In genomic region chrX:1462596-1463251, GRCh38 we compare ENCODE assay signal across 8 cellular contexts. TPM values are rescaled to one million over a fixed set of nuclear protein-coding genes. Genes with fewer than 3 reads are reported as not detected.
DNase-seq lines count a peak whose midpoint lies in the region; ATAC-seq lines count a peak whose summit lies in the region.

No MANE protein-coding gene starts in this region.

- POLR2A ChIA-PET in CD8-positive, alpha-beta memory T cell (lab: Charles Lee) = no interaction called here

- H3K4me1 Mint-ChIP-seq in CD8-positive, alpha-beta memory T cell = peaks cover 58 to 68% (median 60%) of the 10 kb centered on the region in 3 donors

- H3K27ac ChIP-seq in CD8-positive, alpha-beta memory T cell (ENCODE audit: low read depth, low read length) = peak overlapping the region; percentile 53

- no peak overlapping the region for H3K4me3 ChIP-seq in CD8-positive, alpha-beta memory T cell (ENCODE audit: low read length)

- peaks cover 12% of the 10 kb centered on the region for H3K36me3 ChIP-seq in CD8-positive, alpha-beta memory T cell (ENCODE audit: insufficient read depth, low read length)

- H3K27me3 ChIP-seq in CD8-positive, alpha-beta memory T cell (ENCODE audit: insufficient read depth, low read length, poor library complexity, severe bottlenecking) = no peaks in the 10 kb centered on the region

- peaks cover 0 to 7% of the 10 kb centered on the region in 2 donors for H3K27me3 Mint-ChIP-seq in CD8-positive, alpha-beta memory T cell

- intact Hi-C loops in sciatic nerve (cut with DNase I) = loop anchor here (10.0 kb wide), 1 partner anchor 1142 kb away; no protein-coding TSS in a partner anchor

- peak; percentile 32 for ATAC-seq in sciatic nerve

- peak overlapping the region; percentile 23 to 91 (median 81) for H3K4me3 Mint-ChIP-seq in CD8-positive, alpha-beta memory T cell

- CTCF ChIA-PET in CD8-positive, alpha-beta memory T cell (lab: Charles Lee) = no interaction called here

- peaks cover 0 to 2% (median 0%) of the 10 kb centered on the region in 5 donors for H3K9me3 Mint-ChIP-seq in CD8-positive, alpha-beta memory T cell

- peak overlapping the region; percentile 87 to 99 (median 98) for H3K27ac Mint-ChIP-seq in CD8-positive, alpha-beta memory T cell

- H3K9me3 ChIP-seq in CD8-positive, alpha-beta memory T cell (ENCODE audit: low read length) = no peaks in the 10 kb centered on the region

- peaks cover 10 to 43% (median 13%) of the 10 kb centered on the region in 3 donors for H3K36me3 Mint-ChIP-seq in CD8-positive, alpha-beta memory T cell

- peak; percentile 63 to 94 (median 89) for DNase-seq in CD8-positive, alpha-beta memory T cell
- peak; percentile 82 for DNase-seq in activated CD4-positive, alpha-beta T cell treated with anti-CD3 and anti-CD28 coated beads for 48 hours
- DNase-seq in dermis blood vessel endothelial cell = peak; percentile 90
- peak; percentile 30 for DNase-seq in sciatic nerve (ENCODE audit: low spot score)
- DNase-seq in NCI-H2081 (lab: John Stamatoyannopoulos, UW) = no peak
- DNase-seq in inferior parietal cortex (ENCODE audit: extremely low spot score) = no peak
- DNase-seq in NCI-H82 treated with DMSO at 0.1 percent for 48 hours (lab: John Stamatoyannopoulos, UW; ENCODE audit: unreplicated experiment) = no peak
- DNase-seq in NCI-H2196 (lab: John Stamatoyannopoulos, UW; ENCODE audit: unreplicated experiment) = no peak

- peaks cover 54% of the 10 kb centered on the region for H3K4me1 ChIP-seq in CD8-positive, alpha-beta memory T cell (ENCODE audit: insufficient read depth, low read length)

RNA-seq across cellular contexts. Expression of gene ASMTL, which starts 10.0 kb away (rescaled TPM):
- total RNA-seq in CD8-positive, alpha-beta memory T cell = 10 to 100 TPM; 26.1 to 26.5 TPM
- polyA plus RNA-seq in CD8-positive, alpha-beta memory T cell = 47.9 TPM
- total RNA-seq in dermis blood vessel endothelial cell (9.7 and 12.5 TPM in 2 replicates), sciatic nerve (35.0 TPM)

Comparison
In these comparisons a context has a peak if more than half of its experiments do, and no peak if none do; other contexts are left out.
1. DNase-seq: peak in CD8-positive, alpha-beta memory T cell (5 of 5), activated CD4-positive, alpha-beta T cell treated with anti-CD3 and anti-CD28 coated beads for 48 hours (single experiment), dermis blood vessel endothelial cell (single experiment) and sciatic nerve (single experiment); none in NCI-H2081 (0 of 2), inferior parietal cortex (single experiment), NCI-H82 treated with DMSO at 0.1 percent for 48 hours (single experiment) and NCI-H2196 (single experiment).